22 cellular contexts compared by ENCODE assay signal in genomic region chr17:76438906-76439305, GRCh38. TPM values are rescaled to one million over a fixed set of nuclear protein-coding genes. Genes with fewer than 3 reads are reported as not detected.
DNase-seq lines count a peak whose midpoint lies in the region; ATAC-seq and TF ChIP-seq lines count a peak whose summit lies in the region.
"Had no signal": no experiment of that assay in that cellular context is flagged by ENCODE, and none has a peak within 500 bp of the region (broad histone marks: within the 10 kb centered on the region; RNA-seq: fewer than 3 reads in every experiment).

No MANE protein-coding gene starts in this region.

- peak overlapping the region; percentile 10 for H3K56ac ChIP-seq in mesendoderm (ENCODE audit: low read length)

- no peak overlapping the region for H3K4me2 ChIP-seq in mesendoderm (ENCODE audit: low read length)

- no peak for TF ChIP-seq CTCF in left ventricle myocardium inferior (IDR thresholded peaks at IDR 0.05; ENCODE audit: borderline replicate concordance)

- H3K27me3 ChIP-seq in left ventricle myocardium inferior (ENCODE audit: low read depth) (no peaks in the 10 kb centered on the region), mesendoderm (ENCODE audit: insufficient read depth, low read length, poor library complexity) (no peaks in the 10 kb centered on the region)

- no peaks in the 10 kb centered on the region for H3K27me3 Mint-ChIP-seq in activated CD4-positive, alpha-beta T cell treated with anti-CD3 and anti-CD28 coated beads, Interleukin-2, amount 10 ng/mL, durations not matched to agents 24 days and 14 days
- H3K27me3 Mint-ChIP-seq in activated T-cell treated with anti-CD3 and anti-CD28 coated beads, Interleukin-2, amount 50 U/mL, for 4 hours (ENCODE audit: low read depth) = no peaks in the 10 kb centered on the region

- H3K36me3 ChIP-seq in left ventricle myocardium inferior = no peaks in the 10 kb centered on the region
- H3K36me3 ChIP-seq in mesendoderm (ENCODE audit: control insufficient read depth, insufficient read depth, low read length) = no peaks in the 10 kb centered on the region

- H3K79me2 ChIP-seq in mesendoderm (ENCODE audit: control insufficient read depth, insufficient read depth, low read length) = peaks cover 71% of the 10 kb centered on the region

- H3K27ac ChIP-seq in left ventricle myocardium inferior (replicated peaks) (peak overlapping the region; percentile 54), mesendoderm (ENCODE audit: low read depth, low read length) (no peak overlapping the region)
- H3K27ac ChIP-seq: GM23248, HL-60, SK-N-MC had no signal

- H4K5ac ChIP-seq in mesendoderm (ENCODE audit: low read length) = no peak overlapping the region

- no peak overlapping the region for H2BK15ac ChIP-seq in mesendoderm (replicated peaks; ENCODE audit: low read depth)

- peak overlapping the region; percentile 75 for H3K4ac ChIP-seq in mesendoderm (ENCODE audit: low read depth, low read length)

- no CpG with 5 or more reads among the region's 9 CpGs for WGBS in mesendoderm (ENCODE audit: extremely low coverage, insufficient coverage, low lambda C conversion rate)

- H2AK5ac ChIP-seq in mesendoderm (ENCODE audit: low read length) = no peak overlapping the region

- H3K27ac Mint-ChIP-seq in activated CD4-positive, alpha-beta T cell treated with anti-CD3 and anti-CD28 coated beads, Interleukin-2, amount 10 ng/mL, durations not matched to agents 24 days and 14 days = no peak overlapping the region

- H3K4me1 Mint-ChIP-seq in activated CD4-positive, alpha-beta T cell treated with anti-CD3 and anti-CD28 coated beads, Interleukin-2, amount 10 ng/mL, durations not matched to agents 24 days and 14 days = peaks cover 35% of the 10 kb centered on the region
- H3K4me1 Mint-ChIP-seq in activated T-cell treated with anti-CD3 and anti-CD28 coated beads, Interleukin-2, amount 50 U/mL, for 4 hours (ENCODE audit: low read depth) = peaks cover 35% of the 10 kb centered on the region

- H3K23ac ChIP-seq in mesendoderm (ENCODE audit: low read length) = no peak overlapping the region

- no peak overlapping the region for H2BK5ac ChIP-seq in mesendoderm (ENCODE audit: low read length)

- H3K9me3 ChIP-seq in left ventricle myocardium inferior (replicated peaks) = no peaks in the 10 kb centered on the region
- H3K9me3 ChIP-seq: Caco-2 had no signal

- peaks cover 95% of the 10 kb centered on the region for H3K4me1 ChIP-seq in left ventricle myocardium inferior
- peaks cover 27% of the 10 kb centered on the region for H3K4me1 ChIP-seq in mesendoderm (ENCODE audit: control insufficient read depth, low read depth, low read length)

- no peak overlapping the region for H4K8ac ChIP-seq in mesendoderm (ENCODE audit: low read depth, low read length)

- DNase-seq in left ventricle myocardium inferior (no peak), left cardiac atrium (no peak), astrocyte of the hippocampus (ENCODE audit: low read depth, low spot score) (peak; percentile 13), mesendoderm (no peak)
- no peak for DNase-seq in activated CD4-positive, alpha-beta T cell treated with anti-CD3 and anti-CD28 coated beads, Interleukin-2, amount 10 ng/mL, durations not matched to agents 24 days and 14 days
- no peak for DNase-seq in activated T-cell treated with anti-CD3 and anti-CD28 coated beads, Interleukin-2, amount 50 U/mL, for 4 hours
- DNase-seq: Caco-2; DMS53; GDM1; GM23248; KG1; NCI-H1092 treated with DMSO at 0.1 percent for 48 hours; NCI-H187; NCI-H69; NK-92 treated with Interleukin-12 subunit alpha and Interleukin-12 subunit beta, amount 100 ng/mL, for 24 hours had no signal

- no peak overlapping the region for H2BK120ac ChIP-seq in mesendoderm (ENCODE audit: low read depth, low read length)

- peaks cover 34% of the 10 kb centered on the region for H3K79me1 ChIP-seq in mesendoderm (ENCODE audit: low read length)

- intact Hi-C loops in left ventricle myocardium inferior (cut with micrococcal nuclease) (no loop called here), left cardiac atrium (cut with DNase I) (no loop called here)
- intact Hi-C loops in activated CD4-positive, alpha-beta T cell treated with anti-CD3 and anti-CD28 coated beads, Interleukin-2, amount 10 ng/mL, durations not matched to agents 24 days and 14 days (cut with micrococcal nuclease) = no loop called here

- no peak overlapping the region for H3K18ac ChIP-seq in mesendoderm (ENCODE audit: low read length)

- no peak overlapping the region for H3K9ac ChIP-seq in mesendoderm (ENCODE audit: low read length)
- H3K9ac ChIP-seq: GM23248 had no signal

- peaks cover 6% of the 10 kb centered on the region for H3K36me3 Mint-ChIP-seq in activated CD4-positive, alpha-beta T cell treated with anti-CD3 and anti-CD28 coated beads, Interleukin-2, amount 10 ng/mL, durations not matched to agents 24 days and 14 days (ENCODE audit: low read depth)
- H3K36me3 Mint-ChIP-seq in activated T-cell treated with anti-CD3 and anti-CD28 coated beads, Interleukin-2, amount 50 U/mL, for 4 hours (ENCODE audit: insufficient read depth) = peaks cover 11% of the 10 kb centered on the region

- H3K4me3 ChIP-seq in left ventricle myocardium inferior = no peak overlapping the region
- no peak overlapping the region for H3K4me3 ChIP-seq in mesendoderm (ENCODE audit: low read length)
- H3K4me3 ChIP-seq: GM23248, SK-N-MC had no signal

- no peaks in the 10 kb centered on the region for H3K9me3 Mint-ChIP-seq in activated CD4-positive, alpha-beta T cell treated with anti-CD3 and anti-CD28 coated beads, Interleukin-2, amount 10 ng/mL, durations not matched to agents 24 days and 14 days
- no peaks in the 10 kb centered on the region for H3K9me3 Mint-ChIP-seq in activated T-cell treated with anti-CD3 and anti-CD28 coated beads, Interleukin-2, amount 50 U/mL, for 4 hours
- H3K9me3 Mint-ChIP-seq: CD14-positive monocyte had no signal

- ATAC-seq in left cardiac atrium (no peak), HG03196 (IDR thresholded peaks at IDR 0.05; ENCODE audit: unreplicated experiment) (no peak), HG02938 (IDR thresholded peaks at IDR 0.05; ENCODE audit: unreplicated experiment) (no peak)
- no peak for ATAC-seq in activated T-cell treated with anti-CD3 and anti-CD28 coated beads, Interleukin-2, amount 50 U/mL, for 4 hours

- H3K4me3 Mint-ChIP-seq in activated CD4-positive, alpha-beta T cell treated with anti-CD3 and anti-CD28 coated beads, Interleukin-2, amount 10 ng/mL, durations not matched to agents 24 days and 14 days = no peak overlapping the region
- H3K4me3 Mint-ChIP-seq in activated T-cell treated with anti-CD3 and anti-CD28 coated beads, Interleukin-2, amount 50 U/mL, for 4 hours = no peak overlapping the region
- H3K4me3 Mint-ChIP-seq: CD14-positive monocyte had no signal

RNA-seq across cellular contexts. Expression of gene UBE2O, which starts 14.0 kb away (rescaled TPM):
- 35.7 TPM for total RNA-seq in left ventricle myocardium inferior
- 10 to 100 TPM; 28.3 to 29.1 TPM for total RNA-seq in left cardiac atrium
- polyA plus RNA-seq in mesendoderm (2013, experiment 1 of 2) = 21.4 TPM
- 21.3 TPM for polyA plus RNA-seq in mesendoderm (2013, experiment 2 of 2)
- total RNA-seq in activated CD4-positive, alpha-beta T cell treated with anti-CD3 and anti-CD28 coated beads, Interleukin-2, amount 10 ng/mL, durations not matched to agents 24 days and 14 days = 43.8 and 44.0 TPM in 2 replicates
- 10 to 100 TPM; 43.2 to 45.1 (median 45.0) TPM for total RNA-seq in activated T-cell treated with anti-CD3 and anti-CD28 coated beads, Interleukin-2, amount 50 U/mL, for 4 hours

RNA-seq across cellular contexts. Expression of gene AANAT, which starts 28.5 kb away (rescaled TPM):
- total RNA-seq in left ventricle myocardium inferior = not detected
- not detected for total RNA-seq in left cardiac atrium
- 0.15 TPM for polyA plus RNA-seq in mesendoderm (2013, experiment 1 of 2)
- polyA plus RNA-seq in mesendoderm (2013, experiment 2 of 2) = 0.14 TPM
- total RNA-seq in activated CD4-positive, alpha-beta T cell treated with anti-CD3 and anti-CD28 coated beads, Interleukin-2, amount 10 ng/mL, durations not matched to agents 24 days and 14 days = not detected in 2 replicates
- not detected for total RNA-seq in activated T-cell treated with anti-CD3 and anti-CD28 coated beads, Interleukin-2, amount 50 U/mL, for 4 hours
- total RNA-seq: A172, Caco-2, GM23248, MCF 10A had no signal
- polyA plus RNA-seq: CD14-positive monocyte, GM23248 had no signal

RNA-seq across cellular contexts. Expression of gene SPHK1, which starts 54.5 kb away (rescaled TPM):
- 2.3 TPM for total RNA-seq in left ventricle myocardium inferior
- 10 to 100 TPM in 1 of 2 donors, 1 to 10 TPM in 1; 4.8 to 27.9 TPM for total RNA-seq in left cardiac atrium
- 0.44 TPM for polyA plus RNA-seq in mesendoderm (2013, experiment 1 of 2)
- 0.35 TPM for polyA plus RNA-seq in mesendoderm (2013, experiment 2 of 2)
- 26.8 and 27.6 TPM in 2 replicates for total RNA-seq in activated CD4-positive, alpha-beta T cell treated with anti-CD3 and anti-CD28 coated beads, Interleukin-2, amount 10 ng/mL, durations not matched to agents 24 days and 14 days
- 10 to 100 TPM; 16.9 to 22.2 (median 17.4) TPM for total RNA-seq in activated T-cell treated with anti-CD3 and anti-CD28 coated beads, Interleukin-2, amount 50 U/mL, for 4 hours
